In the genomic region with DNA sequence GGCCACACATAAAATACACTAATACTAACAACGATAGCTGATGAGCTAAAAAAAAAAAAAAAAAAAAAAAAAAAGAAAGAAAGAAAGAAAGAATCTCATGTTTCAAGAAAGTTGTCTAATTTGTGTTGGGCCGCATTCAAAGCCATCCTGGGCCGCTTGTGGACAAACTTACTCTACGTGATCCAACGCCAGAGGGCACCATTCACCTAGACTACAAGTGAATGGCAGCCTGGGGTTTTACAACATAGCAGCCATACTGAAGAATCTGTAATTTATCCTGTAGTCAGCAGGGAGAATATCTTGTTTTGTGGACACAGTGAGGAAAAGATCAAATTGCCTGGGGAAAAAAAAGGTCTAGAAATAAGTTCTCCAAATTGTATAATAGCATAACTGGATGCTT, we compare ENCODE assay signal across 8 cellular contexts. TPM values are rescaled to one million over a fixed set of nuclear protein-coding genes. Genes with fewer than 3 reads are reported as not detected.
DNase-seq lines count a peak whose midpoint lies in the region; ATAC-seq and TF ChIP-seq lines count a peak whose summit lies in the region.

No MANE protein-coding gene starts in this region.

- intact Hi-C loops in left cardiac atrium (cut with DNase I) = loop anchor here (1.0 to 5.0 kb wide), 2 partner anchors 68 to 73 kb away; no protein-coding TSS in a partner anchor

- H3K9me3 ChIP-seq in OCI-LY3 (ENCODE audit: insufficient read depth, low read length) = peaks cover 6% of the 10 kb centered on the region; the same call in 1 of the 2 replicates

- peak; percentile 48 for TF ChIP-seq CTCF in OCI-LY3 (IDR thresholded peaks at IDR 0.05; ENCODE audit: low read depth, low read length)

- H3K9ac ChIP-seq in OCI-LY3 (ENCODE audit: low read length) = no peak overlapping the region

- H2AFZ ChIP-seq in OCI-LY3 (ENCODE audit: low read depth, low read length) = no peak overlapping the region

- ATAC-seq in HG02870 (IDR thresholded peaks at IDR 0.05; ENCODE audit: unreplicated experiment) = peak; percentile 67
- peak; percentile 91 to 94 for ATAC-seq in left cardiac atrium
- ATAC-seq in GM21737 (IDR thresholded peaks at IDR 0.05; ENCODE audit: unreplicated experiment) = no peak

- no peak overlapping the region for H3K4me2 ChIP-seq in OCI-LY3 (ENCODE audit: low read length)

- H3K36me3 ChIP-seq in OCI-LY3 (replicated peaks; ENCODE audit: low read depth, low read length) = peaks cover 3% of the 10 kb centered on the region

- peak; percentile 31 for DNase-seq in G401 (ENCODE audit: low spot score)
- DNase-seq in activated naive CD4-positive, alpha-beta T cell treated with Interleukin-2 at 50 U/mL for 16 hours = peak; percentile 11
- peak; percentile 78 for DNase-seq in left cardiac atrium
- peak; percentile 11 for DNase-seq in skeletal muscle cell (ENCODE audit: low read depth)
- no peak for DNase-seq in germinal center (ENCODE audit: low spot score)

- no peak overlapping the region for H3K27ac ChIP-seq in OCI-LY3 (ENCODE audit: low read length)

- in situ Hi-C loops in G401 (cut with HindIII; ENCODE audit: low sequenced_read_pairs) = no loop called here

- H3K4me3 ChIP-seq in OCI-LY3 (ENCODE audit: low read length) = no peak overlapping the region
- H3K4me3 ChIP-seq in skeletal muscle cell (ENCODE audit: low read depth, low read length) = no peak overlapping the region

- no peaks in the 10 kb centered on the region for H3K79me2 ChIP-seq in OCI-LY3 (ENCODE audit: low read length)

- H3K27me3 ChIP-seq in OCI-LY3 (ENCODE audit: low read depth, low read length) = no peaks in the 10 kb centered on the region

- no peaks in the 10 kb centered on the region for H4K20me1 ChIP-seq in OCI-LY3 (ENCODE audit: insufficient read depth, low read length)

- no peaks in the 10 kb centered on the region for H3K4me1 ChIP-seq in OCI-LY3 (ENCODE audit: low read length)

RNA-seq across cellular contexts. Expression of gene CYP2J2, which starts 47.0 kb away (rescaled TPM):
- not detected in 2 replicates for total RNA-seq in G401 (2014; rRNA removed; shearing (Covaris generic))
- 100 to 1,000 TPM in 1 of 2 donors, 10 to 100 TPM in 1; 63.9 to 116 TPM for total RNA-seq in left cardiac atrium

Comparison
In these comparisons a context has a peak if more than half of its experiments do, and no peak if none do; other contexts are left out.
1. RNA of gene CYP2J2, which starts 47.0 kb away (total RNA-seq): 63.9 to 116 TPM in left cardiac atrium; not detected in G401; every median in the first group is over 10 times any median in the second.